In genomic region chr4:157221895-157222763, GRCh38 we compare ENCODE assay signal across 10 cellular contexts. TPM values are rescaled to one million over a fixed set of nuclear protein-coding genes. Genes with fewer than 3 reads are reported as not detected.
DNase-seq lines count a peak whose midpoint lies in the region; ATAC-seq and TF ChIP-seq lines count a peak whose summit lies in the region.
"Had no signal": no experiment of that assay in that cellular context is flagged by ENCODE, and none has a peak within 500 bp of the region (broad histone marks: within the 10 kb centered on the region; RNA-seq: fewer than 3 reads in every experiment).

No MANE protein-coding gene starts in this region.

- ATAC-seq in body of pancreas = peak; percentile 52
- ATAC-seq in upper lobe of left lung (ENCODE audit: low FRiP score in 2 of 2) = peak in 1 of 2 donors; percentile 38
- no peak for ATAC-seq in HG02870 (IDR thresholded peaks at IDR 0.05; ENCODE audit: unreplicated experiment)

- H3K27me3 ChIP-seq in cardiac muscle cell (peaks cover 76% of the 10 kb centered on the region), body of pancreas (peaks cover 0 to 21% of the 10 kb centered on the region in 2 donors), kidney epithelial cell (ENCODE audit: control insufficient read depth, insufficient read depth, low read length) (peaks cover 28% of the 10 kb centered on the region), upper lobe of left lung (peaks cover 0 to 19% (median 9%) of the 10 kb centered on the region in 4 donors)

- no peaks in the 10 kb centered on the region for H3K9me3 ChIP-seq in cardiac muscle cell (ENCODE audit: low read depth)
- no peaks in the 10 kb centered on the region for H3K9me3 ChIP-seq in body of pancreas
- H3K9me3 ChIP-seq in upper lobe of left lung = no peaks in the 10 kb centered on the region

- TF ChIP-seq CTCF in cardiac muscle cell (IDR thresholded peaks at IDR 0.05; ENCODE audit: low read depth, low read length) (no peak), body of pancreas (IDR thresholded peaks at IDR 0.05) (no peak), kidney epithelial cell (IDR thresholded peaks at IDR 0.05; ENCODE audit: insufficient read depth, low read length, poor library complexity, severe bottlenecking) (peak; percentile 35), upper lobe of left lung (IDR thresholded peaks at IDR 0.05) (no peak)

- H3K4me3 ChIP-seq in cardiac muscle cell (peak overlapping the region; percentile 28), body of pancreas (peak overlapping the region in 1 of 2 donors; percentile 20), kidney epithelial cell (ENCODE audit: low read depth, low read length) (peak overlapping the region; percentile 57), upper lobe of left lung (peak overlapping the region in 3 of 4 donors; percentile 12 to 27 (median 18))

- WGBS in body of pancreas, 2 donors = 2% methylated on average over 34 to 58 of the region's 58 CpGs
- 4 to 5% methylated on average over 28 to 41 of the region's 58 CpGs for WGBS in upper lobe of left lung, 2 donors

- intact Hi-C loops in cardiac septum (cut with DNase I) = no loop called here
- intact Hi-C loops in body of pancreas (cut with DNase I) = no loop called here

- H3K36me3 ChIP-seq in cardiac muscle cell (no peaks in the 10 kb centered on the region), body of pancreas (replicated peaks in 1 of 2; ENCODE audit: insufficient read depth in 1 of 2, low read depth in 2 of 2) (no peaks in the 10 kb centered on the region), kidney epithelial cell (ENCODE audit: control insufficient read depth, insufficient read depth, low read length) (no peaks in the 10 kb centered on the region), upper lobe of left lung (no peaks in the 10 kb centered on the region)

- H3K4me1 ChIP-seq in cardiac muscle cell (ENCODE audit: low read depth) (no peaks in the 10 kb centered on the region), body of pancreas (peaks cover 17% of the 10 kb centered on the region), upper lobe of left lung (peaks cover 8 to 19% (median 10%) of the 10 kb centered on the region in 4 donors)

- DNase-seq in cardiac muscle cell (ENCODE audit: low read depth in 1 of 2, low spot score in 1 of 2) = peak in 1 of 2 donors; percentile 53
- DNase-seq in cardiac septum (ENCODE audit: low spot score) = no peak
- peak; percentile 25 to 46 (median 32) for DNase-seq in body of pancreas
- DNase-seq in kidney epithelial cell (ENCODE audit: low read depth) = no peak
- peak in 1 of 2 donors; percentile 67 for DNase-seq in upper lobe of left lung
- no peak for DNase-seq in HT-29 (ENCODE audit: low spot score)
- DNase-seq in RKO (ENCODE audit: low spot score) = no peak
- DNase-seq: DND-41, KBM-7 had no signal

- TF ChIP-seq POLR2A in body of pancreas (IDR thresholded peaks at IDR 0.05) (peak in 1 of 3 donors; percentile 16), upper lobe of left lung (IDR thresholded peaks at IDR 0.05) (no peak)

- H3K27ac ChIP-seq in cardiac muscle cell (no peak overlapping the region), body of pancreas (peak overlapping the region in 2 of 4 donors; percentile 13 to 32), upper lobe of left lung (no peak overlapping the region)

- no peak for TF ChIP-seq EP300 in upper lobe of left lung (IDR thresholded peaks at IDR 0.05)

RNA-seq across cellular contexts. Expression of gene GRIA2, which starts 1.6 kb away (rescaled TPM):
- not detected in 2 replicates for total RNA-seq in cardiac muscle cell
- not detected in 2 replicates for polyA plus RNA-seq in cardiac muscle cell
- 0.05 TPM for total RNA-seq in cardiac septum
- 1 to 10 TPM; 1.0 to 1.6 TPM for total RNA-seq in body of pancreas
- not detected in 2 replicates for total RNA-seq in kidney epithelial cell
- total RNA-seq in upper lobe of left lung = not detected
- not detected in 2 replicates for total RNA-seq in HT-29 (2014; rRNA removed; shearing (Covaris generic))

Comparison
In these comparisons a context has a peak if more than half of its experiments do, and no peak if none do; other contexts are left out.
1. DNase-seq: peak in body of pancreas (4 of 4); none in cardiac septum (single experiment), kidney epithelial cell (single experiment), HT-29 (single experiment) and RKO (single experiment).